2 cellular contexts compared by ENCODE assay signal in the genomic region with DNA sequence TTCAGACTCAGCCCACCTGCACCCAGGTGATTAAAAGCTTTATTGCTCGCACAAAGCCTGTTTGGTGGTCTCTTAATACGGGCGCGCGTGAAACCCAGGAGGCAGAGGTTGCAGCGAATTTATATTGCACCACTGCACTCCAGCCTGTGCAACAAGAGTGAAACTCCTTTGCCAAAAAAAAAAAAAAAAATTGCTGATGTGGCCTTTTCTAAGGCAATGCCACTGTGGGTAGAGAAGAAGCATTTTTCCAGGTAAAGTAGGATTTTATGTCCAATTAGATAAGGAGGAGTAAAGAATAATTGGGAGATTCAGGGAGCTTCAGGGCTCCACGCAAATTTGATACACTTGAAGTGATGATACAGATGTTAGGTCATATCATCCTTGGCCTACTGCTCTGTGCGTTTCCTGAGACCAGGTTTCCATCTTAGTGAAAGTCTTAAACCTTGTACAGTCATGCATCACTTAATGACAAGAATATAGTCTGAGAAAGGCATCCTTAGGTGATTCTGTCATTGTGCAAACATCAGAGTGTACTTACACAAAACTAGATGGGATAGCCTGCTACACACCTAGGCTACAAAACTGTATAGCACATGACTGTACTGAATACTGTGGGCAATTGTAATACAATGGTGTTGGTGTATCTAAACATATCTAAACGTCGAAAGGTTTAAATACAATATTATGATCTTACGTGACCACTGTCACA.
TF ChIP-seq lines count a peak whose summit lies in the region.

No MANE protein-coding gene starts in this region.

TF ChIP-seq in IMR-90, 13 proteins besides CTCF, POLR2A, EP300 and RAD21:
- TF ChIP-seq MAFK (IDR thresholded peaks at IDR 0.05; ENCODE audit: low read depth, low read length) (peak; percentile 83), MAZ (IDR thresholded peaks at IDR 0.05; ENCODE audit: borderline replicate concordance, low read depth, low read length) (no peak)

TF ChIP-seq in H1, 55 proteins besides CTCF, POLR2A, EP300 and RAD21:
- 0 out of 2 replicates have a peak, but pooled peaks have one; percentile 24 for TF ChIP-seq MAFK (IDR thresholded peaks at IDR 0.05; ENCODE audit: low read depth, low read length)
- no peak for TF ChIP-seq JUND (IDR thresholded peaks at IDR 0.05; ENCODE audit: low read length)
